ENCODE assay signal across 8 cellular contexts in the genomic region with DNA sequence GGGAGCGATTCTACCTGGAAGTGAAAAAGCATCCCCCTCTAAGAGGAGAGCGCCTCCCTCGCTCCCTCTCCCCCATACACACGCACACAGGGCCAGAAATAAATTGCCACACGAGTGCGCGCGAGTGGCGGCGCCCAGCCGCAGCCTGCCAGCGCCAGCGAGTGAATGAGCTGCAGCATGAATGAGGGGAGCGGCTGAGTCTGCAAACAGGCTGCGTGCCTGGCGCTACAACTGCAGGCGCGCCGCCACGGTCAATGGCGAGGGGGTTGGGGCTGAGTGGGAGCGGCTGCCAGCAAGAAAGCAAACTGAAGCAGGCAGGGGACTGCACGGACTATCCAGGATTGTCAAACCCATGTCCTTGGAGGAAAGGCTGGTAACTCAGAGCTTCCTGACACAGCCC. TPM values are rescaled to one million over a fixed set of nuclear protein-coding genes. Genes with fewer than 3 reads are reported as not detected.
DNase-seq lines count a peak whose midpoint lies in the region; ATAC-seq and TF ChIP-seq lines count a peak whose summit lies in the region.

No MANE protein-coding gene starts in this region.

- no peaks in the 10 kb centered on the region; the same call in 1 of the 2 replicates for H3K9me1 ChIP-seq in IMR-90 (ENCODE audit: insufficient read depth, low read length)

- no peaks in the 10 kb centered on the region for H3K36me3 ChIP-seq in IMR-90 (ENCODE audit: control insufficient read depth, insufficient read depth, low read length)

- no peak overlapping the region for H2AK5ac ChIP-seq in IMR-90 (ENCODE audit: low read depth, low read length)

- H3K4me3 ChIP-seq in IMR-90 (ENCODE audit: insufficient read depth, low read depth, low read length), result no peak overlapping the region

- H3K9me3 ChIP-seq in IMR-90 (ENCODE audit: control insufficient read depth, insufficient read depth, low read length), result no peaks in the 10 kb centered on the region

- POLR2A ChIA-PET in IMR-90 (lab: Charles Lee; ENCODE audit: unreplicated experiment), result no interaction called here

- BruUV-seq in IMR-90 (replicated peaks; lab: Mats Ljungman, UMichigan), result no TSS peak

- H2BK120ac ChIP-seq in IMR-90 (ENCODE audit: low read depth, low read length), result no peak overlapping the region

- no peak overlapping the region for H2AK9ac ChIP-seq in IMR-90 (replicated peaks; ENCODE audit: low read depth, low read length, poor library complexity)

- peak; percentile 65 for ATAC-seq in IMR-90 (ENCODE audit: low read depth)
- peak; percentile 52 for ATAC-seq in foreskin keratinocyte
- ATAC-seq in GM21390 (IDR thresholded peaks at IDR 0.05; ENCODE audit: unreplicated experiment), result no peak
- no peak for ATAC-seq in HG02678 (IDR thresholded peaks at IDR 0.05; ENCODE audit: unreplicated experiment)
- no peak for ATAC-seq in HG02642 (IDR thresholded peaks at IDR 0.05; ENCODE audit: poor library complexity, unreplicated experiment)

- CTCF ChIA-PET in IMR-90 (lab: Yijun Ruan, JAX), result no interaction called here

- H4K5ac ChIP-seq in IMR-90 (ENCODE audit: low read depth, low read length), result no peak overlapping the region

- H3K4me1 ChIP-seq in IMR-90 (ENCODE audit: control insufficient read depth, insufficient read depth, low read length) (peaks cover 3% of the 10 kb centered on the region; the same call in 1 of the 2 replicates), foreskin keratinocyte (peaks cover 7% of the 10 kb centered on the region)

- in situ Hi-C loops in IMR-90 (cut with MboI; ENCODE audit: low sequenced_read_pairs), result no loop called here

- peak overlapping the region; percentile 32 for H3K4me2 ChIP-seq in IMR-90 (ENCODE audit: low read depth, low read length)

- H2BK20ac ChIP-seq in IMR-90 (ENCODE audit: low read depth, low read length), result no peak overlapping the region

- H2AFZ ChIP-seq in IMR-90 (replicated peaks; ENCODE audit: low read length, poor library complexity), result peak overlapping the region; percentile 4

- dilution Hi-C loops in IMR-90 (cut with HindIII; ENCODE audit: low sequenced_read_pairs, unreplicated experiment), result no loop called here

- no peak overlapping the region for H3K14ac ChIP-seq in IMR-90 (replicated peaks; ENCODE audit: low read depth, low read length)

- no peak for TF ChIP-seq POLR2A in IMR-90 (IDR thresholded peaks at IDR 0.05; ENCODE audit: low read depth, low read length)

- 0% methylated on average over 8 of the region's 23 CpGs; no CpG with 5 or more reads in 1 of the 2 experiments for WGBS in IMR-90 (ENCODE audit: extremely low coverage in 2 of 2, insufficient read length in 1 of 2), 2 experiments

- H4K20me1 ChIP-seq in IMR-90 (ENCODE audit: insufficient read depth, low read length), result no peaks in the 10 kb centered on the region

- no peak overlapping the region for H3K18ac ChIP-seq in IMR-90 (ENCODE audit: low read depth, low read length)

- DNase-seq in IMR-90, result no peak
- peak; percentile 65 for DNase-seq in RPMI7951 (ENCODE audit: low read depth)
- DNase-seq in foreskin keratinocyte, result peak in 1 of 2 donors; percentile 20
- peak; percentile 76 for DNase-seq in occipital lobe (lab: John Stamatoyannopoulos, UW)
- DNase-seq in NCI-H82 (lab: John Stamatoyannopoulos, UW), result no peak

- H2BK15ac ChIP-seq in IMR-90 (ENCODE audit: low read depth, low read length), result no peak overlapping the region

- intact Hi-C loops in IMR-90 (cut with micrococcal nuclease), result no loop called here

- H3K23ac ChIP-seq in IMR-90 (ENCODE audit: low read depth, low read length), result no peak overlapping the region

- H3K79me1 ChIP-seq in IMR-90 (ENCODE audit: low read depth in 1 of 2, low read length in 2 of 2), result no peaks in the 10 kb centered on the region

- H3K4ac ChIP-seq in IMR-90 (ENCODE audit: low read depth, low read length), result no peak overlapping the region

- no peak overlapping the region for H2BK5ac ChIP-seq in IMR-90 (ENCODE audit: low read depth, low read length, poor library complexity, severe bottlenecking)

- TF ChIP-seq CTCF in IMR-90 (conservative IDR thresholded peaks at IDR 0.05; ENCODE audit: low read depth, low read length), result no peak
- peak; percentile 52 for TF ChIP-seq CTCF in foreskin keratinocyte (conservative IDR thresholded peaks at IDR 0.05)

- no peak overlapping the region for H4K91ac ChIP-seq in IMR-90 (ENCODE audit: insufficient read depth, low read depth, low read length)

- H3K27ac ChIP-seq in IMR-90 (ENCODE audit: insufficient read depth, low read length), result no peak overlapping the region
- no peak overlapping the region for H3K27ac ChIP-seq in foreskin keratinocyte

- H3K56ac ChIP-seq in IMR-90 (ENCODE audit: extremely low read depth, insufficient read depth, low read length), result no peak overlapping the region

- no peak overlapping the region for H3K9ac ChIP-seq in IMR-90 (ENCODE audit: low read depth, low read length)

- H3K27me3 ChIP-seq in IMR-90 (ENCODE audit: control insufficient read depth, insufficient read depth, low read length) (0 out of 2 replicates have a peak, but pooled peaks cover 2% of the 10 kb centered on the region), foreskin keratinocyte (peaks cover 17% of the 10 kb centered on the region)

- no peak overlapping the region for H4K8ac ChIP-seq in IMR-90 (ENCODE audit: low read depth in 2 of 2, low read length in 2 of 2)

- no peak for TF ChIP-seq RAD21 in IMR-90 (IDR thresholded peaks at IDR 0.05; ENCODE audit: low read length)

TF ChIP-seq in IMR-90, 13 proteins besides CTCF, POLR2A, EP300 and RAD21:
- TF ChIP-seq MXI1 (IDR thresholded peaks at IDR 0.05; ENCODE audit: borderline replicate concordance, low read depth, low read length) (no peak), SMC3 (IDR thresholded peaks at IDR 0.05; ENCODE audit: low read depth, low read length) (no peak), CEBPB (IDR thresholded peaks at IDR 0.05; ENCODE audit: low read depth, low read length) (no peak), NFE2L2 (IDR thresholded peaks at IDR 0.05; ENCODE audit: low read depth, low read length) (no peak), RFX5 (IDR thresholded peaks at IDR 0.05; ENCODE audit: low read depth, low read length) (no peak), BHLHE40 (IDR thresholded peaks at IDR 0.05; ENCODE audit: low read depth, low read length) (no peak), MAZ (IDR thresholded peaks at IDR 0.05; ENCODE audit: borderline replicate concordance, low read depth, low read length) (no peak), CHD1 (IDR thresholded peaks at IDR 0.05; ENCODE audit: low read depth, low read length) (no peak), RCOR1 (IDR thresholded peaks at IDR 0.05; ENCODE audit: insufficient replicate concordance, low read length) (no peak)
- TF ChIP-seq, protein P1, sequence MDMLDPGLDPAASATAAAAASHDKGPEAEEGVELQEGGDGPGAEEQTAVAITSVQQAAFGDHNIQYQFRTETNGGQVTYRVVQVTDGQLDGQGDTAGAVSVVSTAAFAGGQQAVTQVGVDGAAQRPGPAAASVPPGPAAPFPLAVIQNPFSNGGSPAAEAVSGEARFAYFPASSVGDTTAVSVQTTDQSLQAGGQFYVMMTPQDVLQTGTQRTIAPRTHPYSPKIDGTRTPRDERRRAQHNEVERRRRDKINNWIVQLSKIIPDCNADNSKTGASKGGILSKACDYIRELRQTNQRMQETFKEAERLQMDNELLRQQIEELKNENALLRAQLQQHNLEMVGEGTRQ (IDR thresholded peaks at IDR 0.05; ENCODE audit: low read depth, low read length), result no peak

RNA-seq across cellular contexts. Expression of gene CAMK1G, which starts 2.2 kb away (rescaled TPM):
- total RNA-seq in IMR-90 (2012; rRNA removed) (0.72 and 0.83 TPM in 2 replicates), foreskin keratinocyte (not detected in 2 replicates), occipital lobe (7.3 TPM)
- polyA plus RNA-seq in IMR-90 (2012; rRNA removed) (1.8 and 2.1 TPM in 2 replicates), foreskin keratinocyte (not detected in 2 replicates)
- 1.1 and 1.2 TPM in 2 replicates for polyA plus RNA-seq in IMR-90 (2012; cell fraction: cytosol; rRNA removed)
- 1.5 and 2.0 TPM in 2 replicates for polyA plus RNA-seq in IMR-90 (2012; cell fraction: nucleus; rRNA removed; ENCODE audit: low replicate concordance)
- 4.5 and 7.3 TPM in 2 replicates for total RNA-seq in RPMI7951 (2014; rRNA removed; shearing (Covaris generic))

Comparison
In these comparisons a context has a peak if more than half of its experiments do, and no peak if none do; other contexts are left out.
1. ATAC-seq: peak in IMR-90 (single experiment) and foreskin keratinocyte (single experiment); none in GM21390 (single experiment), HG02678 (single experiment) and HG02642 (single experiment).
2. DNase-seq: peak in RPMI7951 (single experiment) and occipital lobe (single experiment); none in IMR-90 (single experiment) and NCI-H82 (single experiment).